Comparison of ENCODE assay signal across 1 cellular context in the genomic region with DNA sequence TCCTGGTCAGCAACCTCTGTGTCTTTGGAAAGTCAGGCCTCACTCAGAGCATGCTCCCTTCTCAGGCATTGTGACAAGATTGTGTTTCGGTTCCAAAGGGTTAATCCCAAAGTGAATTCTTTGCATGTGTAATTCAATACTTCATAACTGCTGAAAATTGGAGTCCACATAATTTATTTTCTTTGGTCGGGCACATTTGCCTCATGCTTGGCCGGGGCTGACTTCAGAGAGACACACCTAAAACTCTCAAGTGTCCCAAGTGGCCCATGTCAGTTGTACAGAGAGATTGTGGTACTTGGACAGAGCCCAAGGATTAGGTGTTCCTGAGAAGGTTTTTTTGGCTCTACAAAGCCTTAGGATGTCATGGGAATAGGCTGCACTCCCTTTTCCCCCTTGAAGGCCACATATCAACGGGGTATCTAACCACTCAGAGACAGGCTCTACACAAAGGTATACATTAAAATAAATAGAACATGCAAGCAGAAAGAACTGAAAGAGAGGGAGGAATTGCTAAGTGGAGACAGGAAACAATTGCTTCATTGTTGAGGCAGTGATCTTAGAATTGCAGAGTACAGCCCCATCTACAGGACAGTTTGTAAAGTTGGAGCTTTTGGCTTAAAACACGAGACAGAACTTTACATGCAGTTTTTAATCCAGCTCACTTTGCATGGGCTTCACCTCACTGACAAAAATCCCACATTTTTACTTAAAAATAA.
A peak's percentile ranks its signal among the peaks of the same experiment; 100 is the strongest.
TF ChIP-seq lines count a peak whose summit lies in the region.

No MANE protein-coding gene starts in this region.

TF ChIP-seq in HepG2, 621 proteins besides CTCF, POLR2A, EP300 and RAD21 (continued from another document and continues in another):
- TF ChIP-seq, protein P1, sequence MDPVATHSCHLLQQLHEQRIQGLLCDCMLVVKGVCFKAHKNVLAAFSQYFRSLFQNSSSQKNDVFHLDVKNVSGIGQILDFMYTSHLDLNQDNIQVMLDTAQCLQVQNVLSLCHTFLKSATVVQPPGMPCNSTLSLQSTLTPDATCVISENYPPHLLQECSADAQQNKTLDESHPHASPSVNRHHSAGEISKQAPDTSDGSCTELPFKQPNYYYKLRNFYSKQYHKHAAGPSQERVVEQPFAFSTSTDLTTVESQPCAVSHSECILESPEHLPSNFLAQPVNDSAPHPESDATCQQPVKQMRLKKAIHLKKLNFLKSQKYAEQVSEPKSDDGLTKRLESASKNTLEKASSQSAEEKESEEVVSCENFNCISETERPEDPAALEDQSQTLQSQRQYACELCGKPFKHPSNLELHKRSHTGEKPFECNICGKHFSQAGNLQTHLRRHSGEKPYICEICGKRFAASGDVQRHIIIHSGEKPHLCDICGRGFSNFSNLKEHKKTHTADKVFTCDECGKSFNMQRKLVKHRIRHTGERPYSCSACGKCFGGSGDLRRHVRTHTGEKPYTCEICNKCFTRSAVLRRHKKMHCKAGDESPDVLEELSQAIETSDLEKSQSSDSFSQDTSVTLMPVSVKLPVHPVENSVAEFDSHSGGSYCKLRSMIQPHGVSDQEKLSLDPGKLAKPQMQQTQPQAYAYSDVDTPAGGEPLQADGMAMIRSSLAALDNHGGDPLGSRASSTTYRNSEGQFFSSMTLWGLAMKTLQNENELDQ (CRISPR knock-in tag; IDR thresholded peaks at IDR 0.05; ENCODE audit: borderline replicate concordance): no peak
- TF ChIP-seq HNRNPL (IDR thresholded peaks at IDR 0.05; ENCODE audit: low read depth, low read length): no peak
- TF ChIP-seq, protein P2, sequence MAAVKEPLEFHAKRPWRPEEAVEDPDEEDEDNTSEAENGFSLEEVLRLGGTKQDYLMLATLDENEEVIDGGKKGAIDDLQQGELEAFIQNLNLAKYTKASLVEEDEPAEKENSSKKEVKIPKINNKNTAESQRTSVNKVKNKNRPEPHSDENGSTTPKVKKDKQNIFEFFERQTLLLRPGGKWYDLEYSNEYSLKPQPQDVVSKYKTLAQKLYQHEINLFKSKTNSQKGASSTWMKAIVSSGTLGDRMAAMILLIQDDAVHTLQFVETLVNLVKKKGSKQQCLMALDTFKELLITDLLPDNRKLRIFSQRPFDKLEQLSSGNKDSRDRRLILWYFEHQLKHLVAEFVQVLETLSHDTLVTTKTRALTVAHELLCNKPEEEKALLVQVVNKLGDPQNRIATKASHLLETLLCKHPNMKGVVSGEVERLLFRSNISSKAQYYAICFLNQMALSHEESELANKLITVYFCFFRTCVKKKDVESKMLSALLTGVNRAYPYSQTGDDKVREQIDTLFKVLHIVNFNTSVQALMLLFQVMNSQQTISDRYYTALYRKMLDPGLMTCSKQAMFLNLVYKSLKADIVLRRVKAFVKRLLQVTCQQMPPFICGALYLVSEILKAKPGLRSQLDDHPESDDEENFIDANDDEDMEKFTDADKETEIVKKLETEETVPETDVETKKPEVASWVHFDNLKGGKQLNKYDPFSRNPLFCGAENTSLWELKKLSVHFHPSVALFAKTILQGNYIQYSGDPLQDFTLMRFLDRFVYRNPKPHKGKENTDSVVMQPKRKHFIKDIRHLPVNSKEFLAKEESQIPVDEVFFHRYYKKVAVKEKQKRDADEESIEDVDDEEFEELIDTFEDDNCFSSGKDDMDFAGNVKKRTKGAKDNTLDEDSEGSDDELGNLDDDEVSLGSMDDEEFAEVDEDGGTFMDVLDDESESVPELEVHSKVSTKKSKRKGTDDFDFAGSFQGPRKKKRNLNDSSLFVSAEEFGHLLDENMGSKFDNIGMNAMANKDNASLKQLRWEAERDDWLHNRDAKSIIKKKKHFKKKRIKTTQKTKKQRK (IDR thresholded peaks at IDR 0.05; ENCODE audit: low read length): no peak
- TF ChIP-seq, protein P3, sequence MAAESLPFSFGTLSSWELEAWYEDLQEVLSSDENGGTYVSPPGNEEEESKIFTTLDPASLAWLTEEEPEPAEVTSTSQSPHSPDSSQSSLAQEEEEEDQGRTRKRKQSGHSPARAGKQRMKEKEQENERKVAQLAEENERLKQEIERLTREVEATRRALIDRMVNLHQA (CRISPR knock-in tag; IDR thresholded peaks at IDR 0.05): no peak
- TF ChIP-seq, protein P4, sequence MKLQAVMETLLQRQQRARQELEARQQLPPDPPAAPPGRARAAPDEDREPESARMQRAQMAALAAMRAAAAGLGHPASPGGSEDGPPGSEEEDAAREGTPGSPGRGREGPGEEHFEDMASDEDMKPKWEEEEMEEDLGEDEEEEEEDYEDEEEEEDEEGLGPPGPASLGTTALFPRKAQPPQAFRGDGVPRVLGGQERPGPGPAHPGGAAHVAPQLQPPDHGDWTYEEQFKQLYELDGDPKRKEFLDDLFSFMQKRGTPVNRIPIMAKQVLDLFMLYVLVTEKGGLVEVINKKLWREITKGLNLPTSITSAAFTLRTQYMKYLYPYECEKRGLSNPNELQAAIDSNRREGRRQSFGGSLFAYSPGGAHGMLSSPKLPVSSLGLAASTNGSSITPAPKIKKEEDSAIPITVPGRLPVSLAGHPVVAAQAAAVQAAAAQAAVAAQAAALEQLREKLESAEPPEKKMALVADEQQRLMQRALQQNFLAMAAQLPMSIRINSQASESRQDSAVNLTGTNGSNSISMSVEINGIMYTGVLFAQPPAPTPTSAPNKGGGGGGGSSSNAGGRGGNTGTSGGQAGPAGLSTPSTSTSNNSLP (IDR thresholded peaks at IDR 0.05; ENCODE audit: low read depth, low read length): peak; percentile 77
- no peak for TF ChIP-seq NONO (IDR thresholded peaks at IDR 0.05)
- no peak for TF ChIP-seq NONO (CRISPR knock-in tag; conservative IDR thresholded peaks at IDR 0.05)
- no peak for TF ChIP-seq ZNF282 (IDR thresholded peaks at IDR 0.05; ENCODE audit: partially characterized antibody)
- TF ChIP-seq, protein P5, sequence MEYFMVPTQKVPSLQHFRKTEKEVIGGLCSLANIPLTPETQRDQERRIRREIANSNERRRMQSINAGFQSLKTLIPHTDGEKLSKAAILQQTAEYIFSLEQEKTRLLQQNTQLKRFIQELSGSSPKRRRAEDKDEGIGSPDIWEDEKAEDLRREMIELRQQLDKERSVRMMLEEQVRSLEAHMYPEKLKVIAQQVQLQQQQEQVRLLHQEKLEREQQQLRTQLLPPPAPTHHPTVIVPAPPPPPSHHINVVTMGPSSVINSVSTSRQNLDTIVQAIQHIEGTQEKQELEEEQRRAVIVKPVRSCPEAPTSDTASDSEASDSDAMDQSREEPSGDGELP (IDR thresholded peaks at IDR 0.05; ENCODE audit: borderline replicate concordance, low read depth): no peak
- TF ChIP-seq, protein P6, sequence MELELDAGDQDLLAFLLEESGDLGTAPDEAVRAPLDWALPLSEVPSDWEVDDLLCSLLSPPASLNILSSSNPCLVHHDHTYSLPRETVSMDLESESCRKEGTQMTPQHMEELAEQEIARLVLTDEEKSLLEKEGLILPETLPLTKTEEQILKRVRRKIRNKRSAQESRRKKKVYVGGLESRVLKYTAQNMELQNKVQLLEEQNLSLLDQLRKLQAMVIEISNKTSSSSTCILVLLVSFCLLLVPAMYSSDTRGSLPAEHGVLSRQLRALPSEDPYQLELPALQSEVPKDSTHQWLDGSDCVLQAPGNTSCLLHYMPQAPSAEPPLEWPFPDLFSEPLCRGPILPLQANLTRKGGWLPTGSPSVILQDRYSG (CRISPR knock-in tag; IDR thresholded peaks at IDR 0.05): no peak
- no peak for TF ChIP-seq NFE2L2 (IDR thresholded peaks at IDR 0.05; ENCODE audit: low read length)
- TF ChIP-seq, protein P7, sequence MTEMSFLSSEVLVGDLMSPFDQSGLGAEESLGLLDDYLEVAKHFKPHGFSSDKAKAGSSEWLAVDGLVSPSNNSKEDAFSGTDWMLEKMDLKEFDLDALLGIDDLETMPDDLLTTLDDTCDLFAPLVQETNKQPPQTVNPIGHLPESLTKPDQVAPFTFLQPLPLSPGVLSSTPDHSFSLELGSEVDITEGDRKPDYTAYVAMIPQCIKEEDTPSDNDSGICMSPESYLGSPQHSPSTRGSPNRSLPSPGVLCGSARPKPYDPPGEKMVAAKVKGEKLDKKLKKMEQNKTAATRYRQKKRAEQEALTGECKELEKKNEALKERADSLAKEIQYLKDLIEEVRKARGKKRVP (CRISPR knock-in tag; IDR thresholded peaks at IDR 0.05): no peak
- TF ChIP-seq REL (CRISPR knock-in tag; conservative IDR thresholded peaks at IDR 0.05): no peak
- TF ChIP-seq SMAD9 (CRISPR knock-in tag; IDR thresholded peaks at IDR 0.05): no peak
- TF ChIP-seq RBAK (CRISPR knock-in tag; IDR thresholded peaks at IDR 0.05): no peak
- TF ChIP-seq, protein P8, sequence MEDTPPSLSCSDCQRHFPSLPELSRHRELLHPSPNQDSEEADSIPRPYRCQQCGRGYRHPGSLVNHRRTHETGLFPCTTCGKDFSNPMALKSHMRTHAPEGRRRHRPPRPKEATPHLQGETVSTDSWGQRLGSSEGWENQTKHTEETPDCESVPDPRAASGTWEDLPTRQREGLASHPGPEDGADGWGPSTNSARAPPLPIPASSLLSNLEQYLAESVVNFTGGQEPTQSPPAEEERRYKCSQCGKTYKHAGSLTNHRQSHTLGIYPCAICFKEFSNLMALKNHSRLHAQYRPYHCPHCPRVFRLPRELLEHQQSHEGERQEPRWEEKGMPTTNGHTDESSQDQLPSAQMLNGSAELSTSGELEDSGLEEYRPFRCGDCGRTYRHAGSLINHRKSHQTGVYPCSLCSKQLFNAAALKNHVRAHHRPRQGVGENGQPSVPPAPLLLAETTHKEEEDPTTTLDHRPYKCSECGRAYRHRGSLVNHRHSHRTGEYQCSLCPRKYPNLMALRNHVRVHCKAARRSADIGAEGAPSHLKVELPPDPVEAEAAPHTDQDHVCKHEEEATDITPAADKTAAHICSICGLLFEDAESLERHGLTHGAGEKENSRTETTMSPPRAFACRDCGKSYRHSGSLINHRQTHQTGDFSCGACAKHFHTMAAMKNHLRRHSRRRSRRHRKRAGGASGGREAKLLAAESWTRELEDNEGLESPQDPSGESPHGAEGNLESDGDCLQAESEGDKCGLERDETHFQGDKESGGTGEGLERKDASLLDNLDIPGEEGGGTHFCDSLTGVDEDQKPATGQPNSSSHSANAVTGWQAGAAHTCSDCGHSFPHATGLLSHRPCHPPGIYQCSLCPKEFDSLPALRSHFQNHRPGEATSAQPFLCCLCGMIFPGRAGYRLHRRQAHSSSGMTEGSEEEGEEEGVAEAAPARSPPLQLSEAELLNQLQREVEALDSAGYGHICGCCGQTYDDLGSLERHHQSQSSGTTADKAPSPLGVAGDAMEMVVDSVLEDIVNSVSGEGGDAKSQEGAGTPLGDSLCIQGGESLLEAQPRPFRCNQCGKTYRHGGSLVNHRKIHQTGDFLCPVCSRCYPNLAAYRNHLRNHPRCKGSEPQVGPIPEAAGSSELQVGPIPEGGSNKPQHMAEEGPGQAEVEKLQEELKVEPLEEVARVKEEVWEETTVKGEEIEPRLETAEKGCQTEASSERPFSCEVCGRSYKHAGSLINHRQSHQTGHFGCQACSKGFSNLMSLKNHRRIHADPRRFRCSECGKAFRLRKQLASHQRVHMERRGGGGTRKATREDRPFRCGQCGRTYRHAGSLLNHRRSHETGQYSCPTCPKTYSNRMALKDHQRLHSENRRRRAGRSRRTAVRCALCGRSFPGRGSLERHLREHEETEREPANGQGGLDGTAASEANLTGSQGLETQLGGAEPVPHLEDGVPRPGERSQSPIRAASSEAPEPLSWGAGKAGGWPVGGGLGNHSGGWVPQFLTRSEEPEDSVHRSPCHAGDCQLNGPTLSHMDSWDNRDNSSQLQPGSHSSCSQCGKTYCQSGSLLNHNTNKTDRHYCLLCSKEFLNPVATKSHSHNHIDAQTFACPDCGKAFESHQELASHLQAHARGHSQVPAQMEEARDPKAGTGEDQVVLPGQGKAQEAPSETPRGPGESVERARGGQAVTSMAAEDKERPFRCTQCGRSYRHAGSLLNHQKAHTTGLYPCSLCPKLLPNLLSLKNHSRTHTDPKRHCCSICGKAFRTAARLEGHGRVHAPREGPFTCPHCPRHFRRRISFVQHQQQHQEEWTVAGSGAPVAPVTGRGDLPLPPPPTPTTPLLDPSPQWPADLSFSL (CRISPR knock-in tag; IDR thresholded peaks at IDR 0.05): no peak; the same call in 1 of the 2 replicates
- no peak for TF ChIP-seq ZBTB42 (CRISPR knock-in tag; IDR thresholded peaks at IDR 0.05)
- TF ChIP-seq, protein P9, sequence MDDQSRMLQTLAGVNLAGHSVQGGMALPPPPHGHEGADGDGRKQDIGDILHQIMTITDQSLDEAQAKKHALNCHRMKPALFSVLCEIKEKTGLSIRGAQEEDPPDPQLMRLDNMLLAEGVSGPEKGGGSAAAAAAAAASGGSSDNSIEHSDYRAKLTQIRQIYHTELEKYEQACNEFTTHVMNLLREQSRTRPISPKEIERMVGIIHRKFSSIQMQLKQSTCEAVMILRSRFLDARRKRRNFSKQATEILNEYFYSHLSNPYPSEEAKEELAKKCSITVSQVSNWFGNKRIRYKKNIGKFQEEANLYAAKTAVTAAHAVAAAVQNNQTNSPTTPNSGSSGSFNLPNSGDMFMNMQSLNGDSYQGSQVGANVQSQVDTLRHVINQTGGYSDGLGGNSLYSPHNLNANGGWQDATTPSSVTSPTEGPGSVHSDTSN (CRISPR knock-in tag; IDR thresholded peaks at IDR 0.05; ENCODE audit: borderline replicate concordance): no peak
- TF ChIP-seq ONECUT2 (CRISPR knock-in tag; IDR thresholded peaks at IDR 0.05): no peak
- TF ChIP-seq, protein P10, sequence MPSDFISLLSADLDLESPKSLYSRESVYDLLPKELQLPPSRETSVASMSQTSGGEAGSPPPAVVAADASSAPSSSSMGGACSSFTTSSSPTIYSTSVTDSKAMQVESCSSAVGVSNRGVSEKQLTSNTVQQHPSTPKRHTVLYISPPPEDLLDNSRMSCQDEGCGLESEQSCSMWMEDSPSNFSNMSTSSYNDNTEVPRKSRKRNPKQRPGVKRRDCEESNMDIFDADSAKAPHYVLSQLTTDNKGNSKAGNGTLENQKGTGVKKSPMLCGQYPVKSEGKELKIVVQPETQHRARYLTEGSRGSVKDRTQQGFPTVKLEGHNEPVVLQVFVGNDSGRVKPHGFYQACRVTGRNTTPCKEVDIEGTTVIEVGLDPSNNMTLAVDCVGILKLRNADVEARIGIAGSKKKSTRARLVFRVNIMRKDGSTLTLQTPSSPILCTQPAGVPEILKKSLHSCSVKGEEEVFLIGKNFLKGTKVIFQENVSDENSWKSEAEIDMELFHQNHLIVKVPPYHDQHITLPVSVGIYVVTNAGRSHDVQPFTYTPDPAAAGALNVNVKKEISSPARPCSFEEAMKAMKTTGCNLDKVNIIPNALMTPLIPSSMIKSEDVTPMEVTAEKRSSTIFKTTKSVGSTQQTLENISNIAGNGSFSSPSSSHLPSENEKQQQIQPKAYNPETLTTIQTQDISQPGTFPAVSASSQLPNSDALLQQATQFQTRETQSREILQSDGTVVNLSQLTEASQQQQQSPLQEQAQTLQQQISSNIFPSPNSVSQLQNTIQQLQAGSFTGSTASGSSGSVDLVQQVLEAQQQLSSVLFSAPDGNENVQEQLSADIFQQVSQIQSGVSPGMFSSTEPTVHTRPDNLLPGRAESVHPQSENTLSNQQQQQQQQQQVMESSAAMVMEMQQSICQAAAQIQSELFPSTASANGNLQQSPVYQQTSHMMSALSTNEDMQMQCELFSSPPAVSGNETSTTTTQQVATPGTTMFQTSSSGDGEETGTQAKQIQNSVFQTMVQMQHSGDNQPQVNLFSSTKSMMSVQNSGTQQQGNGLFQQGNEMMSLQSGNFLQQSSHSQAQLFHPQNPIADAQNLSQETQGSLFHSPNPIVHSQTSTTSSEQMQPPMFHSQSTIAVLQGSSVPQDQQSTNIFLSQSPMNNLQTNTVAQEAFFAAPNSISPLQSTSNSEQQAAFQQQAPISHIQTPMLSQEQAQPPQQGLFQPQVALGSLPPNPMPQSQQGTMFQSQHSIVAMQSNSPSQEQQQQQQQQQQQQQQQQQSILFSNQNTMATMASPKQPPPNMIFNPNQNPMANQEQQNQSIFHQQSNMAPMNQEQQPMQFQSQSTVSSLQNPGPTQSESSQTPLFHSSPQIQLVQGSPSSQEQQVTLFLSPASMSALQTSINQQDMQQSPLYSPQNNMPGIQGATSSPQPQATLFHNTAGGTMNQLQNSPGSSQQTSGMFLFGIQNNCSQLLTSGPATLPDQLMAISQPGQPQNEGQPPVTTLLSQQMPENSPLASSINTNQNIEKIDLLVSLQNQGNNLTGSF (CRISPR knock-in tag; IDR thresholded peaks at IDR 0.05): no peak
- no peak for TF ChIP-seq FOXK1 (CRISPR knock-in tag; IDR thresholded peaks at IDR 0.05; ENCODE audit: borderline replicate concordance, low read depth)
- TF ChIP-seq POLR2G (IDR thresholded peaks at IDR 0.05; ENCODE audit: low read depth, low read length): no peak
